ENCODE assay signal across 22 cellular contexts in the genomic region with DNA sequence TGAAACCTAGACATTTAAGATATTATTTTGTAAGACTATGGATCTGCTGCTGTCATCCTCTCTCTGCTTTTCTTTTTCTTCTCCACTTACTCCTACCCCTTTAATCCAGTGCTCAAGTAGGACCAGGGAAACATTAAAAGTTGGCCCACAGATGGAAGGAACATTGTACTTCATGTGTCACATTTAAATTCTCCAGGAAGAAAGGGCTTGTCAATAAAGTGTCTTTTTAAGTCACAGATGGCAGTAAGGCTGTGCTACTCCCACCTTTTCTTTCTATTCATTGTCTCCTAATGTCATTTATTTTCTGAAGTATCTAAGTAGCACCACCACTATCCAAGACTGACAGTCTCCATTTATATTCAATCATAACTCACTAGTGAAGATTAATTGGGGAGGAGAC.
"Had no signal": no experiment of that assay in that cellular context is flagged by ENCODE, and none has a peak within 500 bp of the region (broad histone marks: within the 10 kb centered on the region; RNA-seq: fewer than 3 reads in every experiment).

No MANE protein-coding gene starts in this region.

- DNase-seq: colonic mucosa; cortex of kidney; dorsolateral prefrontal cortex; effector CD4-positive, alpha-beta T cell; effector CD8-positive, alpha-beta T cell; effector memory CD4-positive, alpha-beta T cell; effector memory CD8-positive, alpha-beta T cell; endodermal cell; erythroblast; esophagus squamous epithelium; foreskin fibroblast; foreskin keratinocyte; foreskin melanocyte; gastrocnemius medialis; glutamatergic neuron; heart left ventricle; heart right ventricle had no signal

- ATAC-seq: effector memory CD8-positive, alpha-beta T cell; esophagus mucosa; foreskin keratinocyte; gastrocnemius medialis; gastroesophageal sphincter; heart left ventricle; heart right ventricle had no signal

- H3K4me3 ChIP-seq: colonic mucosa, coronary artery, dorsolateral prefrontal cortex, esophagus muscularis mucosa, esophagus squamous epithelium, gastrocnemius medialis, gastroesophageal sphincter, heart left ventricle, heart right ventricle had no signal

- H3K27me3 ChIP-seq: colonic mucosa, dorsolateral prefrontal cortex, esophagus muscularis mucosa, esophagus squamous epithelium, foreskin keratinocyte, gastrocnemius medialis, gastroesophageal sphincter, heart left ventricle, heart right ventricle had no signal

- H3K27ac ChIP-seq: colonic mucosa, coronary artery, dorsolateral prefrontal cortex, epithelial cell of prostate, esophagus muscularis mucosa, esophagus squamous epithelium, foreskin keratinocyte, gastrocnemius medialis, gastroesophageal sphincter, heart left ventricle, heart right ventricle had no signal

- H3K36me3 ChIP-seq: colonic mucosa, esophagus muscularis mucosa, esophagus squamous epithelium, gastrocnemius medialis, gastroesophageal sphincter, heart left ventricle, heart right ventricle had no signal

- H3K9me3 ChIP-seq: colonic mucosa, esophagus muscularis mucosa, gastrocnemius medialis, gastroesophageal sphincter, heart left ventricle had no signal
